14 cellular contexts compared by ENCODE assay signal in genomic region chr9:133738806-133739150, GRCh38. TPM values are rescaled to one million over a fixed set of nuclear protein-coding genes. Genes with fewer than 3 reads are reported as not detected.
DNase-seq lines count a peak whose midpoint lies in the region; ATAC-seq and TF ChIP-seq lines count a peak whose summit lies in the region.
"Had no signal": no experiment of that assay in that cellular context is flagged by ENCODE, and none has a peak within 500 bp of the region (broad histone marks: within the 10 kb centered on the region; RNA-seq: fewer than 3 reads in every experiment).

No MANE protein-coding gene starts in this region.

- H3K27me3 ChIP-seq in CD4-positive, CD25-positive, alpha-beta regulatory T cell (ENCODE audit: control insufficient read depth, insufficient read depth, low read length) = no peaks in the 10 kb centered on the region
- H3K27me3 ChIP-seq in NT2/D1 (ENCODE audit: insufficient read depth, insufficient read length) (no peaks in the 10 kb centered on the region), sigmoid colon (no peaks in the 10 kb centered on the region)

- TF ChIP-seq CTCF in sigmoid colon (IDR thresholded peaks at IDR 0.05) (no peak), nephron progenitor cell (IDR thresholded peaks at IDR 0.05) (no peak)

- H3K36me3 ChIP-seq in CD4-positive, CD25-positive, alpha-beta regulatory T cell (ENCODE audit: control insufficient read depth, insufficient read depth, low read length) = no peaks in the 10 kb centered on the region
- H3K36me3 ChIP-seq in NT2/D1 (ENCODE audit: insufficient read depth, insufficient read length, low read length) (no peaks in the 10 kb centered on the region), sigmoid colon (no peaks in the 10 kb centered on the region)
- H3K36me3 ChIP-seq: heart left ventricle, lower lobe of right lung had no signal

- 75 to 86% methylated on average over 5 of the region's 5 CpGs for WGBS in sigmoid colon, 2 donors

- peak overlapping the region; percentile 66 for H3K9ac ChIP-seq in NT2/D1 (ENCODE audit: insufficient read length, low read depth)

- no peak for TF ChIP-seq EP300 in sigmoid colon (IDR thresholded peaks at IDR 0.05)

- intact Hi-C loops in sigmoid colon (cut with DNase I) = loop anchor here (10.0 kb wide), 1 partner anchor 324 kb away; the partner anchor contains the start of gene REXO4
- intact Hi-C loops in activated CD4-positive, alpha-beta T cell treated with anti-CD3 and anti-CD28 coated beads for 36 hours (cut with DNase I, micrococcal nuclease) = no loop called here

- H3K4me3 ChIP-seq in CD4-positive, CD25-positive, alpha-beta regulatory T cell (ENCODE audit: low read depth, low read length) = no peak overlapping the region
- H3K4me3 ChIP-seq in NT2/D1 (ENCODE audit: insufficient read length, low read depth) (no peak overlapping the region), sigmoid colon (no peak overlapping the region)

- no peak for ATAC-seq in CD4-positive, CD25-positive, alpha-beta regulatory T cell (ENCODE audit: low read depth in 2 of 2)
- ATAC-seq in activated CD4-positive, alpha-beta T cell treated with anti-CD3 and anti-CD28 coated beads for 36 hours = no peak
- no peak for ATAC-seq in T-cell (replicated peaks in 1 of 4)

- H3K4me1 ChIP-seq in CD4-positive, CD25-positive, alpha-beta regulatory T cell (ENCODE audit: control insufficient read depth, insufficient read depth, low read length, poor library complexity, severe bottlenecking) = peaks cover 14% of the 10 kb centered on the region
- peaks cover 20% of the 10 kb centered on the region for H3K4me1 ChIP-seq in NT2/D1 (ENCODE audit: insufficient read depth, insufficient read length)
- peaks cover 0 to 16% (median 15%) of the 10 kb centered on the region in 4 donors for H3K4me1 ChIP-seq in sigmoid colon
- H3K4me1 ChIP-seq: psoas muscle had no signal

- no peaks in the 10 kb centered on the region for H3K36me3 Mint-ChIP-seq in CD4-positive, CD25-positive, alpha-beta regulatory T cell
- H3K36me3 Mint-ChIP-seq in immature natural killer cell (no peaks in the 10 kb centered on the region), nephron progenitor cell (ENCODE audit: low read depth) (no peaks in the 10 kb centered on the region), T-cell (no peaks in the 10 kb centered on the region)
- no peaks in the 10 kb centered on the region for H3K36me3 Mint-ChIP-seq in activated CD4-positive, alpha-beta T cell treated with anti-CD3 and anti-CD28 coated beads for 36 hours (ENCODE audit: low read depth)

- no peak for DNase-seq in CD4-positive, CD25-positive, alpha-beta regulatory T cell
- DNase-seq in NT2/D1 (ENCODE audit: low read depth, low spot score) (no peak), immature natural killer cell (no peak), sigmoid colon (peak; percentile 54), T-helper 2 cell (no peak), nephron progenitor cell (no peak), T-cell (no peak)
- DNase-seq in activated CD4-positive, alpha-beta T cell treated with anti-CD3 and anti-CD28 coated beads for 36 hours = no peak
- DNase-seq: heart left ventricle, lower lobe of right lung, NCI-H2081 treated with DMSO at 0.1 percent for 48 hours had no signal

- no peaks in the 10 kb centered on the region for H3K9me3 Mint-ChIP-seq in CD4-positive, CD25-positive, alpha-beta regulatory T cell
- H3K9me3 Mint-ChIP-seq in immature natural killer cell = no peaks in the 10 kb centered on the region
- no peaks in the 10 kb centered on the region for H3K9me3 Mint-ChIP-seq in nephron progenitor cell
- no peaks in the 10 kb centered on the region for H3K9me3 Mint-ChIP-seq in activated CD4-positive, alpha-beta T cell treated with anti-CD3 and anti-CD28 coated beads for 36 hours (ENCODE audit: low read depth)
- H3K9me3 Mint-ChIP-seq in T-cell = no peaks in the 10 kb centered on the region

- H3K9me3 ChIP-seq in CD4-positive, CD25-positive, alpha-beta regulatory T cell (ENCODE audit: control insufficient read depth in 2 of 2, low read length in 2 of 2) = no peaks in the 10 kb centered on the region
- no peaks in the 10 kb centered on the region for H3K9me3 ChIP-seq in NT2/D1 (ENCODE audit: insufficient read depth, low read length)
- H3K9me3 ChIP-seq in sigmoid colon = no peaks in the 10 kb centered on the region
- H3K9me3 ChIP-seq: heart left ventricle, lower lobe of right lung, psoas muscle had no signal

- H3K27ac ChIP-seq in CD4-positive, CD25-positive, alpha-beta regulatory T cell (ENCODE audit: insufficient read depth, low read length, poor library complexity, severe bottlenecking) = peak overlapping the region; percentile 5
- no peak overlapping the region for H3K27ac ChIP-seq in sigmoid colon
- H3K27ac ChIP-seq: heart left ventricle, lower lobe of right lung, psoas muscle, VCaP had no signal

- no peak for TF ChIP-seq POLR2A in sigmoid colon (IDR thresholded peaks at IDR 0.05)

- no peak overlapping the region for H3K27ac Mint-ChIP-seq in CD4-positive, CD25-positive, alpha-beta regulatory T cell
- H3K27ac Mint-ChIP-seq in immature natural killer cell (no peak overlapping the region), nephron progenitor cell (no peak overlapping the region), T-cell (no peak overlapping the region)
- no peak overlapping the region for H3K27ac Mint-ChIP-seq in activated CD4-positive, alpha-beta T cell treated with anti-CD3 and anti-CD28 coated beads for 36 hours

- CTCF ChIA-PET in activated CD4-positive, alpha-beta T cell treated with anti-CD3 and anti-CD28 coated beads for 36 hours (lab: Charles Lee) = interaction anchor here (0.6 to 1.6 kb wide), 3 partner anchors 12 to 559 kb away, joined by 3 read pairs; no protein-coding TSS in a partner anchor
- CTCF ChIA-PET in T-cell (lab: Charles Lee) = no interaction called here

- POLR2A ChIA-PET in activated CD4-positive, alpha-beta T cell treated with anti-CD3 and anti-CD28 coated beads for 36 hours (lab: Charles Lee) = no interaction called here
- POLR2A ChIA-PET in T-cell (lab: Charles Lee) = no interaction called here

- H3K4me3 Mint-ChIP-seq in CD4-positive, CD25-positive, alpha-beta regulatory T cell = no peak overlapping the region
- H3K4me3 Mint-ChIP-seq in immature natural killer cell = peak overlapping the region; percentile 39 to 74 (median 63)
- no peak overlapping the region for H3K4me3 Mint-ChIP-seq in nephron progenitor cell
- no peak overlapping the region for H3K4me3 Mint-ChIP-seq in activated CD4-positive, alpha-beta T cell treated with anti-CD3 and anti-CD28 coated beads for 36 hours
- peak overlapping the region in 1 of 3 donors; percentile 61 for H3K4me3 Mint-ChIP-seq in T-cell

- peaks cover 6% of the 10 kb centered on the region for H3K27me3 Mint-ChIP-seq in CD4-positive, CD25-positive, alpha-beta regulatory T cell
- H3K27me3 Mint-ChIP-seq in immature natural killer cell (ENCODE audit: low read depth in 3 of 3) (peaks cover 0 to 2% (median 0%) of the 10 kb centered on the region in 3 donors), nephron progenitor cell (ENCODE audit: low read depth, poor library complexity) (peaks cover 5% of the 10 kb centered on the region), T-cell (peaks cover 0 to 4% of the 10 kb centered on the region in 2 donors)
- no peaks in the 10 kb centered on the region for H3K27me3 Mint-ChIP-seq in activated CD4-positive, alpha-beta T cell treated with anti-CD3 and anti-CD28 coated beads for 36 hours

- H3K4me1 Mint-ChIP-seq in CD4-positive, CD25-positive, alpha-beta regulatory T cell = peaks cover 0 to 10% (median 3%) of the 10 kb centered on the region in 4 donors
- H3K4me1 Mint-ChIP-seq in immature natural killer cell = peaks cover 8 to 16% of the 10 kb centered on the region in 2 donors
- peaks cover 37% of the 10 kb centered on the region for H3K4me1 Mint-ChIP-seq in nephron progenitor cell
- H3K4me1 Mint-ChIP-seq in activated CD4-positive, alpha-beta T cell treated with anti-CD3 and anti-CD28 coated beads for 36 hours = peaks cover 10% of the 10 kb centered on the region
- peaks cover 0 to 11% (median 9%) of the 10 kb centered on the region in 3 donors for H3K4me1 Mint-ChIP-seq in T-cell

RNA-seq across cellular contexts. Expression of gene SARDH, which starts 0.6 kb away (rescaled TPM):
- 15.6 TPM for total RNA-seq in CD4-positive, CD25-positive, alpha-beta regulatory T cell
- 1 to 10 TPM; 5.8 to 9.7 (median 8.2) TPM for polyA plus RNA-seq in CD4-positive, CD25-positive, alpha-beta regulatory T cell
- polyA plus RNA-seq in immature natural killer cell (1 to 10 TPM in 2 of 3 donors, under 1 TPM in 1; 0.08 to 6.8 (median 1.2) TPM), sigmoid colon (1 to 10 TPM in 1 of 3 donors, under 1 TPM in 1, not detected in 1; 0.60 to 2.1 TPM)
- total RNA-seq in sigmoid colon (1 to 10 TPM in 3 of 4 donors, under 1 TPM in 1; 0.49 to 3.0 (median 2.4) TPM), T-cell (10 to 100 TPM in 4 of 5 donors, 1 to 10 TPM in 1; 8.8 to 34.4 (median 23.8) TPM)
- total RNA-seq in activated CD4-positive, alpha-beta T cell treated with anti-CD3 and anti-CD28 coated beads for 36 hours = 1 to 10 TPM; 7.8 to 8.2 TPM
- polyA plus RNA-seq: neural cell had no signal

Comparison
In these comparisons a context has a peak if more than half of its experiments do, and no peak if none do; other contexts are left out.
1. H3K4me3 Mint-ChIP-seq: peak in immature natural killer cell (5 of 5); none in CD4-positive, CD25-positive, alpha-beta regulatory T cell (0 of 4), nephron progenitor cell (single experiment) and activated CD4-positive, alpha-beta T cell treated with anti-CD3 and anti-CD28 coated beads for 36 hours (single experiment).